Comparison of ENCODE assay signal across 23 cellular contexts in genomic region chr15:26720546-26720945, GRCh38. TPM values are rescaled to one million over a fixed set of nuclear protein-coding genes. Genes with fewer than 3 reads are reported as not detected.
A peak's percentile ranks its signal among the peaks of the same experiment; 100 is the strongest.
DNase-seq lines count a peak whose midpoint lies in the region; ATAC-seq lines count a peak whose summit lies in the region.
"Had no signal": no experiment of that assay in that cellular context is flagged by ENCODE, and none has a peak within 500 bp of the region (broad histone marks: within the 10 kb centered on the region; RNA-seq: fewer than 3 reads in every experiment).

No MANE protein-coding gene starts in this region.

- H3K27ac Mint-ChIP-seq in stimulated activated effector memory CD8-positive, alpha-beta T cell treated with anti-CD3 and anti-CD28 coated beads, Interleukin-12 subunit alpha, Interleukin-12 subunit beta, amount 100 ng/mL, for 72 hours: no peak overlapping the region
- H3K27ac Mint-ChIP-seq: CD4-positive, alpha-beta T cell; IgD-negative memory B cell had no signal

- no peak overlapping the region for H3K4ac ChIP-seq in trophoblast cell (ENCODE audit: low read depth, low read length)

- no peak overlapping the region for H3K4me2 ChIP-seq in trophoblast cell (ENCODE audit: low read length)
- H3K4me2 ChIP-seq: A549; BLaER1 treated with 17β-estradiol and CSF1 and Interleukin-3, amounts not matched to agents 10 nM and 100 nM; KMS-11 had no signal

- H3K27me3 ChIP-seq in HUES48 (ENCODE audit: control insufficient read depth, insufficient read depth, low read length): no peaks in the 10 kb centered on the region
- no peaks in the 10 kb centered on the region for H3K27me3 ChIP-seq in iPS-18a (ENCODE audit: control insufficient read depth, insufficient read depth, low read length)
- no peaks in the 10 kb centered on the region for H3K27me3 ChIP-seq in trophoblast cell (ENCODE audit: insufficient read depth, low read length)
- H3K27me3 ChIP-seq: BLaER1 treated with 17β-estradiol and CSF1 and Interleukin-3, amounts not matched to agents 10 nM and 100 nM; SJSA1 had no signal

- H3K4me3 ChIP-seq in HUES48 (ENCODE audit: low read depth, low read length): peak overlapping the region; percentile 37
- H3K4me3 ChIP-seq in iPS-18a (ENCODE audit: low read length): peak overlapping the region; percentile 33
- no peak overlapping the region for H3K4me3 ChIP-seq in trophoblast cell (ENCODE audit: low read depth, low read length)
- H3K4me3 ChIP-seq: A549; BLaER1 treated with 17β-estradiol and CSF1 and Interleukin-3, amounts not matched to agents 10 nM and 100 nM; GM12878; SJSA1 had no signal

- no CpG with 5 or more reads among the region's 5 CpGs for WGBS in trophoblast cell (ENCODE audit: extremely low coverage, insufficient coverage, insufficient read length)

- H2AFZ ChIP-seq in trophoblast cell (ENCODE audit: insufficient read depth, low read length, poor library complexity): no peak overlapping the region

- H3K18ac ChIP-seq in trophoblast cell (ENCODE audit: low read length): no peak overlapping the region

- no peaks in the 10 kb centered on the region for H3K79me2 ChIP-seq in trophoblast cell (ENCODE audit: control insufficient read depth, insufficient read depth, low read length, poor library complexity)

- H2BK120ac ChIP-seq in trophoblast cell (ENCODE audit: insufficient read depth, low read length, poor library complexity): no peak overlapping the region

- no peak overlapping the region for H4K8ac ChIP-seq in trophoblast cell (ENCODE audit: low read depth, low read length)

- no peak overlapping the region for H3K9ac ChIP-seq in HUES48 (ENCODE audit: low read depth, low read length)
- no peak overlapping the region for H3K9ac ChIP-seq in iPS-18a (ENCODE audit: low read length)
- H3K9ac ChIP-seq in trophoblast cell (ENCODE audit: low read length): no peak overlapping the region
- H3K9ac ChIP-seq: BLaER1 treated with 17β-estradiol and CSF1 and Interleukin-3, amounts not matched to agents 10 nM and 100 nM; KMS-11 had no signal

- H3K36me3 Mint-ChIP-seq in stimulated activated effector memory CD8-positive, alpha-beta T cell treated with anti-CD3 and anti-CD28 coated beads, Interleukin-12 subunit alpha, Interleukin-12 subunit beta, amount 100 ng/mL, for 72 hours: no peaks in the 10 kb centered on the region
- H3K36me3 Mint-ChIP-seq: IgD-negative memory B cell had no signal

- no peaks in the 10 kb centered on the region for H3K79me1 ChIP-seq in trophoblast cell (ENCODE audit: low read length)

- H3K9me3 ChIP-seq in HUES48 (ENCODE audit: control insufficient read depth, insufficient read depth, low read length) (no peaks in the 10 kb centered on the region), iPS-18a (ENCODE audit: control insufficient read depth, low read depth, low read length) (no peaks in the 10 kb centered on the region), trophoblast cell (ENCODE audit: insufficient read depth, low read depth, low read length) (no peaks in the 10 kb centered on the region)
- H3K9me3 ChIP-seq: A549 had no signal

- H3K27ac ChIP-seq in HUES48 (ENCODE audit: low read depth, low read length): peak overlapping the region; percentile 91
- no peak overlapping the region for H3K27ac ChIP-seq in iPS-18a (ENCODE audit: low read length)
- no peak overlapping the region for H3K27ac ChIP-seq in trophoblast cell (ENCODE audit: low read depth, low read length)
- H3K27ac ChIP-seq: A549; BLaER1 treated with 17β-estradiol and CSF1 and Interleukin-3, amounts not matched to agents 10 nM and 100 nM; KMS-11; SJSA1 had no signal

- H4K91ac ChIP-seq in trophoblast cell (ENCODE audit: low read depth, low read length): no peak overlapping the region

- no peak overlapping the region for H2BK5ac ChIP-seq in trophoblast cell (ENCODE audit: low read depth, low read length, poor library complexity)

- no peak overlapping the region for H3K14ac ChIP-seq in trophoblast cell (ENCODE audit: low read length)

- H3K36me3 ChIP-seq in HUES48 (ENCODE audit: control insufficient read depth, insufficient read depth, low read length): no peaks in the 10 kb centered on the region
- H3K36me3 ChIP-seq in iPS-18a (ENCODE audit: control insufficient read depth, low read depth, low read length): no peaks in the 10 kb centered on the region
- no peaks in the 10 kb centered on the region for H3K36me3 ChIP-seq in trophoblast cell (ENCODE audit: control insufficient read depth in 1 of 2, insufficient read depth in 2 of 2, low read length in 2 of 2)
- H3K36me3 ChIP-seq: BLaER1 treated with 17β-estradiol and CSF1 and Interleukin-3, amounts not matched to agents 10 nM and 100 nM; SJSA1 had no signal

- H4K12ac ChIP-seq in trophoblast cell (ENCODE audit: low read depth, low read length): no peak overlapping the region

- H3K4me1 Mint-ChIP-seq in stimulated activated effector memory CD8-positive, alpha-beta T cell treated with anti-CD3 and anti-CD28 coated beads, Interleukin-12 subunit alpha, Interleukin-12 subunit beta, amount 100 ng/mL, for 72 hours: no peaks in the 10 kb centered on the region
- H3K4me1 Mint-ChIP-seq: IgD-negative memory B cell had no signal

- H3K4me3 Mint-ChIP-seq in stimulated activated effector memory CD8-positive, alpha-beta T cell treated with anti-CD3 and anti-CD28 coated beads, Interleukin-12 subunit alpha, Interleukin-12 subunit beta, amount 100 ng/mL, for 72 hours: no peak overlapping the region
- H3K4me3 Mint-ChIP-seq: CD4-positive, alpha-beta T cell; IgD-negative memory B cell had no signal

- H3K4me1 ChIP-seq in HUES48 (ENCODE audit: control insufficient read depth, insufficient read depth, low read length) (peaks cover 75% of the 10 kb centered on the region), iPS-18a (ENCODE audit: control insufficient read depth, low read depth, low read length) (peaks cover 61% of the 10 kb centered on the region), trophoblast cell (ENCODE audit: control insufficient read depth in 1 of 2, insufficient read depth in 2 of 2, low read length in 2 of 2) (no peaks in the 10 kb centered on the region)
- H3K4me1 ChIP-seq: BLaER1 treated with 17β-estradiol and CSF1 and Interleukin-3, amounts not matched to agents 10 nM and 100 nM; SJSA1 had no signal

- DNase-seq in astrocyte of the hippocampus (ENCODE audit: low read depth, low spot score) (peak; percentile 15), NCI-H1417 (lab: John Stamatoyannopoulos, UW) (no peak), trophoblast cell (no peak)
- DNase-seq in stimulated activated effector memory CD8-positive, alpha-beta T cell treated with anti-CD3 and anti-CD28 coated beads, Interleukin-12 subunit alpha, Interleukin-12 subunit beta, amount 100 ng/mL, for 72 hours (ENCODE audit: low spot score in 2 of 2): no peak
- DNase-seq: AML-193; CD4-positive, alpha-beta T cell; MM.1S; NCI-H1694; NCI-H2029 treated with DMSO at 0.1 percent for 48 hours; NCI-H446 treated with DMSO at 0.1 percent for 48 hours; NCI-H526; NCI-H82; Right ventricle myocardium superior; RPMI8226 had no signal

- ATAC-seq in HG02970 (IDR thresholded peaks at IDR 0.05; ENCODE audit: low FRiP score, unreplicated experiment): no peak
- no peak for ATAC-seq in stimulated activated effector memory CD8-positive, alpha-beta T cell treated with anti-CD3 and anti-CD28 coated beads, Interleukin-12 subunit alpha, Interleukin-12 subunit beta, amount 100 ng/mL, for 72 hours
- ATAC-seq: A549, GM12878 had no signal

- peaks cover 23% of the 10 kb centered on the region for H3K9me3 Mint-ChIP-seq in stimulated activated effector memory CD8-positive, alpha-beta T cell treated with anti-CD3 and anti-CD28 coated beads, Interleukin-12 subunit alpha, Interleukin-12 subunit beta, amount 100 ng/mL, for 72 hours

- no peak overlapping the region for H2BK12ac ChIP-seq in trophoblast cell (ENCODE audit: low read length)

- no peak overlapping the region for H2AK5ac ChIP-seq in trophoblast cell (ENCODE audit: low read length)

- no peak overlapping the region for H3K23ac ChIP-seq in trophoblast cell (ENCODE audit: low read length)

RNA-seq across cellular contexts. Expression of gene GABRB3, which starts 52.3 kb away (rescaled TPM):
- 6.6 and 6.9 TPM in 2 replicates for polyA plus RNA-seq in trophoblast cell (2013)
- polyA plus RNA-seq: IgD-negative memory B cell had no signal
